Comparison of ENCODE assay signal across 17 cellular contexts in genomic region chr12:128286970-128287369, GRCh38. TPM values are rescaled to one million over a fixed set of nuclear protein-coding genes. Genes with fewer than 3 reads are reported as not detected.
"Had no signal": no experiment of that assay in that cellular context is flagged by ENCODE, and none has a peak within 500 bp of the region (broad histone marks: within the 10 kb centered on the region; RNA-seq: fewer than 3 reads in every experiment).

No MANE protein-coding gene starts in this region.

- H3K36me3 ChIP-seq: stomach, upper lobe of left lung had no signal

- H3K4me3 Mint-ChIP-seq: activated CD4-positive, alpha-beta memory T cell treated with anti-CD3 and anti-CD28 coated beads for 36 hours; activated CD8-positive, alpha-beta memory T cell treated with anti-CD3 and anti-CD28 coated beads, Interleukin-2, amount 10 ng/mL, durations not matched to agents 7 days and 5 days; activated naive CD8-positive, alpha-beta T cell; mesothelial cell of epicardium had no signal

- H3K4me1 ChIP-seq: stomach, upper lobe of left lung had no signal

- H3K4me1 Mint-ChIP-seq: activated CD8-positive, alpha-beta memory T cell treated with anti-CD3 and anti-CD28 coated beads, Interleukin-2, amount 10 ng/mL, durations not matched to agents 7 days and 5 days had no signal

- H3K27ac Mint-ChIP-seq: activated CD4-positive, alpha-beta memory T cell treated with anti-CD3 and anti-CD28 coated beads for 36 hours; activated CD8-positive, alpha-beta memory T cell treated with anti-CD3 and anti-CD28 coated beads, Interleukin-2, amount 10 ng/mL, durations not matched to agents 7 days and 5 days; activated naive CD8-positive, alpha-beta T cell; mesothelial cell of epicardium; progenitor cell of endocrine pancreas had no signal

- H3K27ac ChIP-seq: coronary artery, skin epidermis, stomach, testis, upper lobe of left lung had no signal

- H3K4me3 ChIP-seq: coronary artery, skin epidermis, stomach, testis, upper lobe of left lung had no signal

- DNase-seq: activated CD4-positive, alpha-beta memory T cell treated with anti-CD3 and anti-CD28 coated beads for 36 hours; activated CD8-positive, alpha-beta memory T cell treated with anti-CD3 and anti-CD28 coated beads, Interleukin-2, amount 10 ng/mL, durations not matched to agents 7 days and 5 days; erythroblast; occipital lobe; stimulated activated CD4-positive, alpha-beta T cell treated with anti-CD3 and anti-CD28 coated beads, Interleukin-15, amount 100 ng/mL, for 24 hours; stimulated activated CD4-positive, alpha-beta T cell treated with anti-CD3 and anti-CD28 coated beads, Interleukin-2, amount 100 ng/mL, for 48 hours; stomach; SW 1271; T-helper 2 cell; testis; upper lobe of left lung had no signal

- ATAC-seq: activated CD8-positive, alpha-beta memory T cell treated with anti-CD3 and anti-CD28 coated beads, Interleukin-2, amount 10 ng/mL, durations not matched to agents 7 days and 5 days had no signal

- H3K27me3 ChIP-seq: stomach, testis, upper lobe of left lung had no signal

- H3K27me3 Mint-ChIP-seq: activated CD4-positive, alpha-beta memory T cell treated with anti-CD3 and anti-CD28 coated beads for 36 hours; activated CD8-positive, alpha-beta memory T cell treated with anti-CD3 and anti-CD28 coated beads, Interleukin-2, amount 10 ng/mL, durations not matched to agents 7 days and 5 days; activated naive CD8-positive, alpha-beta T cell had no signal

- H3K9me3 ChIP-seq: testis, upper lobe of left lung had no signal

- H3K36me3 Mint-ChIP-seq: activated CD4-positive, alpha-beta memory T cell treated with anti-CD3 and anti-CD28 coated beads for 36 hours; activated CD8-positive, alpha-beta memory T cell treated with anti-CD3 and anti-CD28 coated beads, Interleukin-2, amount 10 ng/mL, durations not matched to agents 7 days and 5 days; activated naive CD8-positive, alpha-beta T cell; mesothelial cell of epicardium had no signal

RNA-seq across cellular contexts. Expression of gene TMEM132C, which starts 20.0 kb away (rescaled TPM):
- total RNA-seq: activated CD4-positive, alpha-beta memory T cell treated with anti-CD3 and anti-CD28 coated beads for 36 hours; activated CD8-positive, alpha-beta memory T cell treated with anti-CD3 and anti-CD28 coated beads, Interleukin-2, amount 10 ng/mL, durations not matched to agents 7 days and 5 days; lung microvascular endothelial cell had no signal
